8 cellular contexts compared by ENCODE assay signal in genomic region chr4:1289232-1290164, GRCh38. TPM values are rescaled to one million over a fixed set of nuclear protein-coding genes. Genes with fewer than 3 reads are reported as not detected.
DNase-seq lines count a peak whose midpoint lies in the region; ATAC-seq lines count a peak whose summit lies in the region.

Gene MAEA (plus strand): TSS chr4:1289891. CDS start chr4:1289914, 23 bp downstream.

- H3K27me3 ChIP-seq in NT2/D1 (ENCODE audit: insufficient read depth, insufficient read length) (no peaks in the 10 kb centered on the region), endocrine pancreas (ENCODE audit: control insufficient read depth, insufficient read depth, low read length) (no peaks in the 10 kb centered on the region), mesenchymal stem cell (ENCODE audit: control insufficient read depth in 1 of 2, insufficient read depth in 1 of 2, low read length in 2 of 2) (no peaks in the 10 kb centered on the region)

- H3K4me1 Mint-ChIP-seq in activated CD8-positive, alpha-beta memory T cell treated with anti-CD3 and anti-CD28 coated beads, Interleukin-2, amount 10 ng/mL, durations not matched to agents 7 days and 5 days = peaks cover 33% of the 10 kb centered on the region

- peaks cover 14% of the 10 kb centered on the region for H3K4me1 ChIP-seq in NT2/D1 (ENCODE audit: insufficient read depth, insufficient read length)
- no peaks in the 10 kb centered on the region for H3K4me1 ChIP-seq in endocrine pancreas (ENCODE audit: control insufficient read depth, insufficient read depth, low read length)
- H3K4me1 ChIP-seq in mesenchymal stem cell (ENCODE audit: control insufficient read depth, insufficient read depth, low read depth, low read length) = peaks cover 44% of the 10 kb centered on the region

- peaks cover 6% of the 10 kb centered on the region for H3K79me1 ChIP-seq in mesenchymal stem cell (replicated peaks; ENCODE audit: low read length, poor library complexity, severe bottlenecking)

- H3K36me3 Mint-ChIP-seq in activated CD8-positive, alpha-beta memory T cell treated with anti-CD3 and anti-CD28 coated beads, Interleukin-2, amount 10 ng/mL, durations not matched to agents 7 days and 5 days = peaks cover 7% of the 10 kb centered on the region

- peak within 1 kb of the TSS; percentile 93 for H4K91ac ChIP-seq in mesenchymal stem cell (ENCODE audit: low read length)

- DNase-seq in COR-L47 (lab: John Stamatoyannopoulos, UW) (peak; percentile 95), HUDEP-2 (lab: John Stamatoyannopoulos, UW; ENCODE audit: unreplicated experiment in 76 of 76) (peak in 74 of 76 experiments; percentile 54 to 98 (median 94)), NT2/D1 (ENCODE audit: low read depth, low spot score) (peak; percentile 97), mesenchymal stem cell (peak; percentile 96)
- DNase-seq in activated CD8-positive, alpha-beta memory T cell treated with anti-CD3 and anti-CD28 coated beads, Interleukin-2, amount 10 ng/mL, durations not matched to agents 7 days and 5 days = peak; percentile 98
- peak; percentile 96 for DNase-seq in stimulated activated CD8-positive, alpha-beta memory T cell treated with anti-CD3 and anti-CD28 coated beads, Interleukin-12 subunit alpha, Interleukin-12 subunit beta, amount 100 ng/mL, for 4 hours (ENCODE audit: low read depth)

- H2BK5ac ChIP-seq in mesenchymal stem cell (ENCODE audit: low read depth, low read length, poor library complexity, severe bottlenecking) = no peak within 1 kb of the TSS

- H3K9ac ChIP-seq in NT2/D1 (ENCODE audit: insufficient read length, low read depth) (peak within 1 kb of the TSS; percentile 94), endocrine pancreas (ENCODE audit: control insufficient read depth, insufficient read depth, low read length) (peak within 1 kb of the TSS; percentile 88), mesenchymal stem cell (ENCODE audit: low read length) (peak within 1 kb of the TSS; percentile 92)

- H3K36me3 ChIP-seq in NT2/D1 (ENCODE audit: insufficient read depth, insufficient read length, low read length) (peaks cover 29% of the 10 kb centered on the region), endocrine pancreas (ENCODE audit: control insufficient read depth, insufficient read depth, low read length) (no peaks in the 10 kb centered on the region), mesenchymal stem cell (ENCODE audit: control insufficient read depth in 1 of 2, insufficient read depth in 2 of 2, low read depth in 1 of 2, low read length in 2 of 2) (peaks cover 3 to 11% of the 10 kb centered on the region in 2 experiments)

- H4K8ac ChIP-seq in mesenchymal stem cell (ENCODE audit: low read length) = peak within 1 kb of the TSS; percentile 96

- no peaks in the 10 kb centered on the region for H3K27me3 Mint-ChIP-seq in activated CD8-positive, alpha-beta memory T cell treated with anti-CD3 and anti-CD28 coated beads, Interleukin-2, amount 10 ng/mL, durations not matched to agents 7 days and 5 days

- H2BK15ac ChIP-seq in mesenchymal stem cell (ENCODE audit: low read depth, poor library complexity, severe bottlenecking) = peak within 1 kb of the TSS; percentile 84

- peak within 1 kb of the TSS; percentile 64 for H3K27ac ChIP-seq in mesenchymal stem cell (ENCODE audit: low read length, poor library complexity, severe bottlenecking)

- peak within 1 kb of the TSS in 1 of 2 experiments; percentile 47 for H2BK12ac ChIP-seq in mesenchymal stem cell (ENCODE audit: low read length in 2 of 2)

- peak within 1 kb of the TSS; percentile 93 to 95 for H3K18ac ChIP-seq in mesenchymal stem cell (ENCODE audit: low read depth in 1 of 2, low read length in 2 of 2)

- peak within 1 kb of the TSS in 1 of 2 experiments; percentile 75 for H3K14ac ChIP-seq in mesenchymal stem cell (ENCODE audit: low read length in 2 of 2)

- H3K9me3 Mint-ChIP-seq in activated CD8-positive, alpha-beta memory T cell treated with anti-CD3 and anti-CD28 coated beads, Interleukin-2, amount 10 ng/mL, durations not matched to agents 7 days and 5 days (ENCODE audit: low read depth) = peaks cover 4% of the 10 kb centered on the region

- peak within 1 kb of the TSS; percentile 94 for H2AFZ ChIP-seq in mesenchymal stem cell (ENCODE audit: low read depth, low read length)

- CTCF ChIA-PET in activated CD8-positive, alpha-beta memory T cell treated with anti-CD3 and anti-CD28 coated beads, Interleukin-2, amount 10 ng/mL, durations not matched to agents 7 days and 5 days (lab: Charles Lee) = interaction anchor here (0.6 to 3.8 kb wide), 16 partner anchors 12 to 1550 kb away, joined by 3 to 21 read pairs (median 4); partner anchors contain the start of gene UVSSA

- H3K4me2 ChIP-seq in mesenchymal stem cell (ENCODE audit: low read length, poor library complexity, severe bottlenecking) = peak within 1 kb of the TSS; percentile 96

- H3K9me3 ChIP-seq in NT2/D1 (ENCODE audit: insufficient read depth, low read length) (peaks cover 16% of the 10 kb centered on the region; the same call in 1 of the 2 replicates), endocrine pancreas (ENCODE audit: control insufficient read depth, low read length) (no peaks in the 10 kb centered on the region), mesenchymal stem cell (ENCODE audit: control insufficient read depth, low read length) (no peaks in the 10 kb centered on the region)

- WGBS in mesenchymal stem cell = under 1% methylated on average over 81 of the region's 95 CpGs

- peak within 1 kb of the TSS; percentile 88 for H3K4me3 Mint-ChIP-seq in activated CD8-positive, alpha-beta memory T cell treated with anti-CD3 and anti-CD28 coated beads, Interleukin-2, amount 10 ng/mL, durations not matched to agents 7 days and 5 days

- H3K4ac ChIP-seq in mesenchymal stem cell (ENCODE audit: low read depth in 1 of 2, low read length in 2 of 2) = peak within 1 kb of the TSS; percentile 84 to 98

- peak within 1 kb of the TSS; percentile 74 for H3K4me3 ChIP-seq in NT2/D1 (ENCODE audit: insufficient read length, low read depth)
- H3K4me3 ChIP-seq in endocrine pancreas (ENCODE audit: control insufficient read depth, insufficient read depth, low read length) = peak within 1 kb of the TSS; percentile 84
- peak within 1 kb of the TSS; percentile 81 to 98 for H3K4me3 ChIP-seq in mesenchymal stem cell (ENCODE audit: insufficient read depth in 1 of 2, low read depth in 1 of 2, low read length in 2 of 2)

- peak within 1 kb of the TSS; percentile 91 for H3K27ac Mint-ChIP-seq in activated CD8-positive, alpha-beta memory T cell treated with anti-CD3 and anti-CD28 coated beads, Interleukin-2, amount 10 ng/mL, durations not matched to agents 7 days and 5 days

- ATAC-seq in GM21381 (IDR thresholded peaks at IDR 0.05; ENCODE audit: unreplicated experiment) = peak; percentile 93
- peak; percentile 96 for ATAC-seq in activated CD8-positive, alpha-beta memory T cell treated with anti-CD3 and anti-CD28 coated beads, Interleukin-2, amount 10 ng/mL, durations not matched to agents 7 days and 5 days

- peak within 1 kb of the TSS in 1 of 2 experiments; percentile 91 for H3K23ac ChIP-seq in mesenchymal stem cell (ENCODE audit: low read length in 2 of 2)

- H2BK120ac ChIP-seq in mesenchymal stem cell (ENCODE audit: low read depth, low read length) = peak within 1 kb of the TSS; percentile 76

- no peak within 1 kb of the TSS for H2AK5ac ChIP-seq in mesenchymal stem cell (ENCODE audit: low read length, severe bottlenecking)

RNA-seq across cellular contexts. Expression of gene MAEA, which starts in this region (rescaled TPM):
- 10 to 100 TPM; 63.9 to 70.0 TPM for total RNA-seq in activated CD8-positive, alpha-beta memory T cell treated with anti-CD3 and anti-CD28 coated beads, Interleukin-2, amount 10 ng/mL, durations not matched to agents 7 days and 5 days
- polyA plus RNA-seq in mesenchymal stem cell (2013, experiment 1 of 2) = 37.6 TPM
- polyA plus RNA-seq in mesenchymal stem cell (2013, experiment 2 of 2) = 37.1 TPM

Comparison
In these comparisons a context has a peak if more than half of its experiments do, and no peak if none do; other contexts are left out.
1. Peak in every context shown above with its lines: DNase-seq, ATAC-seq, H3K4me3 ChIP-seq and H3K27ac ChIP-seq.